In genomic region chr18:73992242-73993022, GRCh38 we compare ENCODE assay signal across 21 cellular contexts.
"Had no signal": no experiment of that assay in that cellular context is flagged by ENCODE, and none has a peak within 500 bp of the region (broad histone marks: within the 10 kb centered on the region; RNA-seq: fewer than 3 reads in every experiment).

No MANE protein-coding gene starts in this region.

- ATAC-seq: activated T-cell treated with anti-CD3 and anti-CD28 coated beads, Interleukin-2, amount 50 U/mL, for 4 hours; PC-3; T-helper 17 cell had no signal

- DNase-seq: activated CD4-positive, alpha-beta T cell treated with anti-CD3 and anti-CD28 coated beads for 4 hours; activated CD4-positive, alpha-beta T cell treated with anti-CD3 and anti-CD28 coated beads, Interleukin-2, amount 50 U/mL, for 4 hours; activated CD8-positive, alpha-beta memory T cell treated with anti-CD3 and anti-CD28 coated beads for 24 hours; activated effector memory CD4-positive, alpha-beta T cell treated with anti-CD3 and anti-CD28 coated beads, Interleukin-2, amount 50 U/mL, for 16 hours; activated naive CD4-positive, alpha-beta T cell treated with anti-CD3 and anti-CD28 coated beads for 36 hours; activated naive CD8-positive, alpha-beta T cell treated with anti-CD3 and anti-CD28 coated beads for 36 hours; activated T-cell treated with anti-CD3 and anti-CD28 coated beads, Interleukin-2, amount 50 U/mL, for 4 hours; cerebellar nuclear complex; Kasumi-1; KBM-7; NCI-H1105; NCI-H1436; NCI-H1694 treated with DMSO at 0.1 percent for 48 hours; NCI-H2029 treated with DMSO at 0.1 percent for 48 hours; NCI-H510A treated with DMSO at 0.1 percent for 48 hours; NCI-H69; PC-3; SIG-M5; T-helper 17 cell; T-helper 9 cell; WERI-Rb-1 had no signal

- H3K36me3 ChIP-seq: WERI-Rb-1 had no signal

- H3K27ac ChIP-seq: WERI-Rb-1 had no signal
